ENCODE assay signal across 15 cellular contexts in genomic region chr4:87978656-87979055, GRCh38. TPM values are rescaled to one million over a fixed set of nuclear protein-coding genes. Genes with fewer than 3 reads are reported as not detected.
A peak's percentile ranks its signal among the peaks of the same experiment; 100 is the strongest.
DNase-seq lines count a peak whose midpoint lies in the region; FAIRE-seq and TF ChIP-seq lines count a peak whose summit lies in the region.
"Had no signal": no experiment of that assay in that cellular context is flagged by ENCODE, and none has a peak within 500 bp of the region (broad histone marks: within the 10 kb centered on the region; RNA-seq: fewer than 3 reads in every experiment).

No MANE protein-coding gene starts in this region.

- WGBS in suprapubic skin = 98% methylated on average over 4 of the region's 4 CpGs

- H3K36me3 ChIP-seq in endothelial cell of umbilical vein (ENCODE audit: control insufficient read depth in 2 of 2, extremely low read depth in 1 of 2, insufficient read depth in 2 of 2, low read length in 2 of 2) = no peaks in the 10 kb centered on the region
- no peaks in the 10 kb centered on the region for H3K36me3 ChIP-seq in suprapubic skin
- H3K36me3 ChIP-seq: adrenal gland, right lobe of liver had no signal

- POLR2A ChIA-PET in endothelial cell of umbilical vein (lab: Charles Lee) = no interaction called here

- peaks cover 24% of the 10 kb centered on the region for H3K4me1 Mint-ChIP-seq in neural crest cell

- FAIRE-seq in endothelial cell of umbilical vein (lab: Jason Lieb, UNC) = no peak
- no peak for FAIRE-seq in H54 (lab: Jason Lieb, UNC)

- H3K9me3 ChIP-seq in endothelial cell of umbilical vein (replicated peaks; ENCODE audit: control insufficient read depth, insufficient read depth, low read length) (no peaks in the 10 kb centered on the region), suprapubic skin (no peaks in the 10 kb centered on the region)
- H3K9me3 ChIP-seq: adrenal gland, right lobe of liver, SK-N-SH had no signal

- H2AFZ ChIP-seq in endothelial cell of umbilical vein (ENCODE audit: low read depth, low read length) = no peak overlapping the region

- no peaks in the 10 kb centered on the region for H3K36me3 Mint-ChIP-seq in neural crest cell (ENCODE audit: low read depth)
- H3K36me3 Mint-ChIP-seq: naive thymus-derived CD8-positive, alpha-beta T cell had no signal

- TF ChIP-seq POLR2A in endothelial cell of umbilical vein (IDR thresholded peaks at IDR 0.05; ENCODE audit: low read depth, low read length) (no peak), suprapubic skin (IDR thresholded peaks at IDR 0.05) (no peak), H54 (IDR thresholded peaks at IDR 0.05; ENCODE audit: low read depth, low read length) (no peak)

- no peaks in the 10 kb centered on the region for H4K20me1 ChIP-seq in endothelial cell of umbilical vein (replicated peaks; ENCODE audit: control insufficient read depth, extremely low read depth, insufficient read depth, low read length)

- no peak for TF ChIP-seq EP300 in suprapubic skin (IDR thresholded peaks at IDR 0.05)

- H3K27me3 ChIP-seq in endothelial cell of umbilical vein (ENCODE audit: control insufficient read depth in 2 of 2, insufficient read depth in 2 of 2, low read length in 2 of 2) (peaks cover 0 to 2% of the 10 kb centered on the region in 2 experiments), suprapubic skin (peaks cover 6% of the 10 kb centered on the region)
- H3K27me3 ChIP-seq: adrenal gland, right lobe of liver had no signal

- no TSS peak for BruUV-seq in endothelial cell of umbilical vein (replicated peaks; lab: Mats Ljungman, UMichigan)

- TF ChIP-seq CTCF in endothelial cell of umbilical vein (IDR thresholded peaks at IDR 0.05; ENCODE audit: extremely low read depth in 1 of 2, insufficient read depth in 1 of 2, low read depth in 1 of 2, low read length in 2 of 2) (no peak), neural crest cell (conservative IDR thresholded peaks at IDR 0.05) (no peak), suprapubic skin (IDR thresholded peaks at IDR 0.05) (no peak)

- H3K4me3 ChIP-seq in endothelial cell of umbilical vein (replicated peaks in 1 of 3; ENCODE audit: insufficient read depth in 1 of 3, low read depth in 1 of 3, low read length in 3 of 3) (no peak overlapping the region), suprapubic skin (no peak overlapping the region)
- H3K4me3 ChIP-seq: adrenal gland, right lobe of liver had no signal

- no peak overlapping the region for H3K9ac ChIP-seq in endothelial cell of umbilical vein (replicated peaks; ENCODE audit: extremely low read depth, insufficient read depth, low read length)
- H3K9ac ChIP-seq: SK-N-SH had no signal

- H3K27ac Mint-ChIP-seq in neural crest cell (ENCODE audit: unreplicated experiment) = no peak overlapping the region
- H3K27ac Mint-ChIP-seq: activated T-cell treated with anti-CD3 and anti-CD28 coated beads, Interleukin-2, amount 50 U/mL, for 72 hours; naive thymus-derived CD8-positive, alpha-beta T cell had no signal

- H3K27ac ChIP-seq in endothelial cell of umbilical vein (ENCODE audit: insufficient read depth, low read depth, low read length) = no peak overlapping the region
- no peak overlapping the region for H3K27ac ChIP-seq in suprapubic skin
- H3K27ac ChIP-seq: adrenal gland, right lobe of liver had no signal

- intact Hi-C loops in endothelial cell of umbilical vein (cut with micrococcal nuclease) = loop anchor here (5.0 kb wide), 1 partner anchor 421 kb away; no protein-coding TSS in a partner anchor

- H3K9me3 Mint-ChIP-seq in neural crest cell = peaks cover 2% of the 10 kb centered on the region
- H3K9me3 Mint-ChIP-seq: activated T-cell treated with anti-CD3 and anti-CD28 coated beads, Interleukin-2, amount 50 U/mL, for 72 hours; naive thymus-derived CD8-positive, alpha-beta T cell had no signal

- peak overlapping the region; percentile 51 for H3K4me3 Mint-ChIP-seq in neural crest cell
- H3K4me3 Mint-ChIP-seq: activated T-cell treated with anti-CD3 and anti-CD28 coated beads, Interleukin-2, amount 50 U/mL, for 72 hours; naive thymus-derived CD8-positive, alpha-beta T cell had no signal

- H3K4me2 ChIP-seq in endothelial cell of umbilical vein (ENCODE audit: insufficient read depth, low read length) = no peak overlapping the region
- H3K4me2 ChIP-seq: SK-N-SH had no signal

- H3K9me1 ChIP-seq in endothelial cell of umbilical vein (replicated peaks; ENCODE audit: control insufficient read depth, extremely low read depth, insufficient read depth, low read length) = no peaks in the 10 kb centered on the region

- H3K4me1 ChIP-seq in endothelial cell of umbilical vein (ENCODE audit: control insufficient read depth, extremely low read depth, insufficient read depth, low read length) (peaks cover 4% of the 10 kb centered on the region), suprapubic skin (no peaks in the 10 kb centered on the region)
- H3K4me1 ChIP-seq: adrenal gland had no signal

- DNase-seq in EH (ENCODE audit: low read depth) (peak; percentile 33), RKO (ENCODE audit: low spot score) (peak; percentile 28), endothelial cell of umbilical vein (ENCODE audit: low read depth, low spot score) (no peak), neural crest cell (ENCODE audit: low read depth, low spot score) (no peak), suprapubic skin (ENCODE audit: low spot score in 2 of 2) (no peak), H54 (ENCODE audit: insufficient read length, low spot score) (no peak)
- no peak for DNase-seq in activated T-cell treated with anti-CD3 and anti-CD28 coated beads, Interleukin-2, amount 50 U/mL, for 1 hour
- DNase-seq in stimulated activated naive CD4-positive, alpha-beta T cell (lab: John Stamatoyannopoulos, UW) = no peak
- DNase-seq: activated T-cell treated with anti-CD3 and anti-CD28 coated beads, Interleukin-2, amount 50 U/mL, for 72 hours; Karpas-422; naive thymus-derived CD8-positive, alpha-beta T cell; NCI-H2081; right lobe of liver; SK-N-SH had no signal

- no peaks in the 10 kb centered on the region for H3K27me3 Mint-ChIP-seq in neural crest cell (ENCODE audit: low read depth)

- dilution Hi-C loops in endothelial cell of umbilical vein (cut with MboI; ENCODE audit: extremely low pct_ligation_motif_present, low sequenced_read_pairs) = no loop called here

- no peaks in the 10 kb centered on the region for H3K79me2 ChIP-seq in endothelial cell of umbilical vein (ENCODE audit: control insufficient read depth, insufficient read depth, low read length)

- CTCF ChIA-PET in endothelial cell of umbilical vein (lab: Charles Lee) = interaction anchor here (1.8 to 11.9 kb wide), 2 partner anchors 126 to 140 kb away, joined by 4 to 412 read pairs; no protein-coding TSS in a partner anchor

TF ChIP-seq in endothelial cell of umbilical vein, 7 proteins besides CTCF, POLR2A, EP300 and RAD21:
- TF ChIP-seq FOS (IDR thresholded peaks at IDR 0.05; ENCODE audit: borderline replicate concordance, insufficient read depth, low read length) = peak; percentile 9
- TF ChIP-seq JUN (IDR thresholded peaks at IDR 0.05; ENCODE audit: borderline replicate concordance, insufficient read depth, insufficient read length, low read depth) = no peak
- no peak for TF ChIP-seq GATA2 (IDR thresholded peaks at IDR 0.05; ENCODE audit: insufficient read depth, insufficient read length, low read depth, low read length)

RNA-seq across cellular contexts. Expression of gene SPP1, which starts 3.1 kb away (rescaled TPM):
- total RNA-seq in endothelial cell of umbilical vein (not detected in 2 replicates), neural crest cell (14.2 and 23.5 TPM in 2 replicates), suprapubic skin (10 to 100 TPM in 1 of 4 donors, 1 to 10 TPM in 2, not detected in 1; 2.0 to 11.3 (median 2.9) TPM)
- polyA plus RNA-seq in endothelial cell of umbilical vein = not detected in 2 replicates
- polyA plus RNA-seq in endothelial cell of umbilical vein (2011; cell fraction: cytosol; rRNA removed) = not detected in 2 replicates
- polyA plus RNA-seq in endothelial cell of umbilical vein (2011; cell fraction: nucleus; rRNA removed) = not detected in 2 replicates
- polyA plus RNA-seq in endothelial cell of umbilical vein (2012) = not detected in 2 replicates
- polyA minus RNA-seq in endothelial cell of umbilical vein = not detected in 2 replicates
- not detected for polyA minus RNA-seq in endothelial cell of umbilical vein (2011; cell fraction: cytosol; rRNA and poly(A)+ RNA removed)
- polyA minus RNA-seq in endothelial cell of umbilical vein (2011; cell fraction: nucleus; rRNA and poly(A)+ RNA removed) = not detected in 2 replicates
- polyA plus RNA-seq: naive thymus-derived CD8-positive, alpha-beta T cell had no signal

RNA-seq across cellular contexts. Expression of gene PKD2, which starts 28.8 kb away (rescaled TPM):
- total RNA-seq in endothelial cell of umbilical vein (27.0 and 33.5 TPM in 2 replicates), neural crest cell (37.3 and 37.9 TPM in 2 replicates), suprapubic skin (10 to 100 TPM; 10.8 to 36.7 (median 18.2) TPM)
- polyA plus RNA-seq in endothelial cell of umbilical vein = 15.2 and 23.1 TPM in 2 replicates
- polyA plus RNA-seq in endothelial cell of umbilical vein (2011; cell fraction: cytosol; rRNA removed) = 17.7 and 18.4 TPM in 2 replicates
- 114 and 154 TPM in 2 replicates for polyA plus RNA-seq in endothelial cell of umbilical vein (2011; cell fraction: nucleus; rRNA removed)
- polyA plus RNA-seq in endothelial cell of umbilical vein (2012) = 19.0 and 19.3 TPM in 2 replicates
- 69.5 and 73.2 TPM in 2 replicates for polyA minus RNA-seq in endothelial cell of umbilical vein
- 4.4 TPM for polyA minus RNA-seq in endothelial cell of umbilical vein (2011; cell fraction: cytosol; rRNA and poly(A)+ RNA removed)
- polyA minus RNA-seq in endothelial cell of umbilical vein (2011; cell fraction: nucleus; rRNA and poly(A)+ RNA removed) = 71.2 and 90.9 TPM in 2 replicates

Comparison
In these comparisons a context has a peak if more than half of its experiments do, and no peak if none do; other contexts are left out.
1. DNase-seq: peak in EH (single experiment) and RKO (single experiment); none in endothelial cell of umbilical vein (single experiment), neural crest cell (single experiment), suprapubic skin (0 of 2), activated T-cell treated with anti-CD3 and anti-CD28 coated beads, Interleukin-2, amount 50 U/mL, for 1 hour (single experiment), stimulated activated naive CD4-positive, alpha-beta T cell (0 of 6) and H54 (single experiment).